8 cellular contexts compared by ENCODE assay signal in genomic region chr19:54102421-54103169, GRCh38. TPM values are rescaled to one million over a fixed set of nuclear protein-coding genes. Genes with fewer than 3 reads are reported as not detected.
DNase-seq lines count a peak whose midpoint lies in the region; ATAC-seq and TF ChIP-seq lines count a peak whose summit lies in the region.

NDUFA3 (plus strand) TSS chr19:54102855; CDS start chr19:54102879, 24 bp downstream.

- peak; percentile 100 for DNase-seq in AG08396 (ENCODE audit: low spot score)
- DNase-seq in NCI-H345 treated with DMSO at 0.1 percent for 48 hours (lab: John Stamatoyannopoulos, UW; ENCODE audit: unreplicated experiment), result peak; percentile 81
- peak; percentile 88 to 97 (median 94) for DNase-seq in activated CD4-positive, CD25-positive, alpha-beta regulatory T cell (lab: John Stamatoyannopoulos, UW)
- peak; percentile 98 for DNase-seq in central memory CD4-positive, alpha-beta T cell
- peak; percentile 98 for DNase-seq in inferior parietal cortex (ENCODE audit: extremely low spot score)
- DNase-seq in spleen, result peak; percentile 99

- peak in 2 of 11 experiments; percentile 25 to 27 for TF ChIP-seq CTCF in spleen (IDR thresholded peaks at IDR 0.05 in 8 of 11, conservative IDR thresholded peaks at IDR 0.05 in 3 of 11)

- ATAC-seq in GM19023 (IDR thresholded peaks at IDR 0.05; ENCODE audit: unreplicated experiment) (peak; percentile 97), HG03280 (IDR thresholded peaks at IDR 0.05; ENCODE audit: unreplicated experiment) (peak; percentile 98)

- peak in 2 of 3 donors; percentile 7 to 41 for TF ChIP-seq POLR2A in spleen (IDR thresholded peaks at IDR 0.05)

- intact Hi-C loops in spleen (cut with DNase I; ENCODE audit: low total_unique reads), result no loop called here

- H3K4me1 ChIP-seq in spleen, result peaks cover 7 to 85% (median 27%) of the 10 kb centered on the region in 6 donors

- H3K4me3 ChIP-seq in spleen, result peak within 1 kb of the TSS; percentile 78 to 99 (median 94)

- H3K27ac ChIP-seq in spleen, result peak within 1 kb of the TSS; percentile 66 to 89 (median 82)

- H3K27me3 ChIP-seq in spleen (replicated peaks in 1 of 7), result no peaks in the 10 kb centered on the region

- 3 to 4% (median 3%) methylated on average over 47 to 54 of the region's 54 CpGs for WGBS in spleen, 5 donors

- peaks cover 0 to 34% (median 21%) of the 10 kb centered on the region in 6 donors for H3K36me3 ChIP-seq in spleen

- H3K9me3 ChIP-seq in spleen, result no peaks in the 10 kb centered on the region

RNA-seq across cellular contexts. Expression of gene NDUFA3, which starts in this region (rescaled TPM):
- 100 to 1,000 TPM in 1 of 7 donors, 10 to 100 TPM in 6; 14.5 to 109 (median 73.5) TPM for total RNA-seq in spleen
- 100 to 1,000 TPM; 162 to 197 (median 185) TPM for polyA plus RNA-seq in spleen

Comparison
In these comparisons a context has a peak if more than half of its experiments do, and no peak if none do; other contexts are left out.
1. Peak in every context shown above with its lines: DNase-seq, ATAC-seq, H3K4me3 ChIP-seq and H3K27ac ChIP-seq.